ENCODE assay signal across 1 cellular context in the genomic region with DNA sequence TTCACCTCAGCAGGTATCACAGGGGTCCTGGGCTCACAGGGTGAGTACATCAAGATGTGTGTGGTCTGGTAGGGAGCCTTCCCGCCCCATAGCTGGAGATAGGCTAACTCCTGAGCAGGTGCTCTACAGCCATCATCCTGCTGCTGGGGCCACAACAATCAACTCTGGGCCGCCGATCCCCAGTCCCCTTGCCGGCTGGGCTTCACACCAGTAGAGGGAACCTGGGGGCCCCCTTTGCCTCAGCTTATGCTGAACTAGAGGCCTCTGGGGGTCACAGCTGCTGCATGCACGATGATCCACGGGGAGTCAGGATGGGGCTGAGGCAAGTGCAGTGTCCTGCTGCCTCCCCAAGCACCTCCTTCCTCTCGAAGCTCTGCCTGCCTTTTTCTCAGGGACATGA.
TF ChIP-seq lines count a peak whose summit lies in the region.

No MANE protein-coding gene starts in this region.

TF ChIP-seq in WTC11, 78 proteins besides CTCF, POLR2A, EP300 and RAD21 (continued from another document):
- TF ChIP-seq, protein P1, sequence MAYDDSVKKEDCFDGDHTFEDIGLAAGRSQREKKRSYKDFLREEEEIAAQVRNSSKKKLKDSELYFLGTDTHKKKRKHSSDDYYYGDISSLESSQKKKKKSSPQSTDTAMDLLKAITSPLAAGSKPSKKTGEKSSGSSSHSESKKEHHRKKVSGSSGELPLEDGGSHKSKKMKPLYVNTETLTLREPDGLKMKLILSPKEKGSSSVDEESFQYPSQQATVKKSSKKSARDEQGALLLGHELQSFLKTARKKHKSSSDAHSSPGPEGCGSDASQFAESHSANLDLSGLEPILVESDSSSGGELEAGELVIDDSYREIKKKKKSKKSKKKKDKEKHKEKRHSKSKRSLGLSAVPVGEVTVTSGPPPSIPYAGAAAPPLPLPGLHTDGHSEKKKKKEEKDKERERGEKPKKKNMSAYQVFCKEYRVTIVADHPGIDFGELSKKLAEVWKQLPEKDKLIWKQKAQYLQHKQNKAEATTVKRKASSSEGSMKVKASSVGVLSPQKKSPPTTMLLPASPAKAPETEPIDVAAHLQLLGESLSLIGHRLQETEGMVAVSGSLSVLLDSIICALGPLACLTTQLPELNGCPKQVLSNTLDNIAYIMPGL (CRISPR knock-in tag; IDR thresholded peaks at IDR 0.05), result no peak
- TF ChIP-seq ETV6 (CRISPR knock-in tag; IDR thresholded peaks at IDR 0.05) (no peak), SMAD4 (CRISPR knock-in tag; IDR thresholded peaks at IDR 0.05) (no peak), FOXK1 (CRISPR knock-in tag; IDR thresholded peaks at IDR 0.05) (no peak), SOX15 (CRISPR knock-in tag; IDR thresholded peaks at IDR 0.05) (no peak), ZNF219 (CRISPR knock-in tag; IDR thresholded peaks at IDR 0.05; ENCODE audit: borderline replicate concordance) (no peak)
- TF ChIP-seq, protein P2, sequence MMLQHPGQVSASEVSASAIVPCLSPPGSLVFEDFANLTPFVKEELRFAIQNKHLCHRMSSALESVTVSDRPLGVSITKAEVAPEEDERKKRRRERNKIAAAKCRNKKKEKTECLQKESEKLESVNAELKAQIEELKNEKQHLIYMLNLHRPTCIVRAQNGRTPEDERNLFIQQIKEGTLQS (CRISPR knock-in tag; conservative IDR thresholded peaks at IDR 0.05), result no peak
- TF ChIP-seq, protein P3, sequence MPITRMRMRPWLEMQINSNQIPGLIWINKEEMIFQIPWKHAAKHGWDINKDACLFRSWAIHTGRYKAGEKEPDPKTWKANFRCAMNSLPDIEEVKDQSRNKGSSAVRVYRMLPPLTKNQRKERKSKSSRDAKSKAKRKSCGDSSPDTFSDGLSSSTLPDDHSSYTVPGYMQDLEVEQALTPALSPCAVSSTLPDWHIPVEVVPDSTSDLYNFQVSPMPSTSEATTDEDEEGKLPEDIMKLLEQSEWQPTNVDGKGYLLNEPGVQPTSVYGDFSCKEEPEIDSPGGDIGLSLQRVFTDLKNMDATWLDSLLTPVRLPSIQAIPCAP (CRISPR knock-in tag; IDR thresholded peaks at IDR 0.05), result no peak
